11 cellular contexts compared by ENCODE assay signal in the genomic region with DNA sequence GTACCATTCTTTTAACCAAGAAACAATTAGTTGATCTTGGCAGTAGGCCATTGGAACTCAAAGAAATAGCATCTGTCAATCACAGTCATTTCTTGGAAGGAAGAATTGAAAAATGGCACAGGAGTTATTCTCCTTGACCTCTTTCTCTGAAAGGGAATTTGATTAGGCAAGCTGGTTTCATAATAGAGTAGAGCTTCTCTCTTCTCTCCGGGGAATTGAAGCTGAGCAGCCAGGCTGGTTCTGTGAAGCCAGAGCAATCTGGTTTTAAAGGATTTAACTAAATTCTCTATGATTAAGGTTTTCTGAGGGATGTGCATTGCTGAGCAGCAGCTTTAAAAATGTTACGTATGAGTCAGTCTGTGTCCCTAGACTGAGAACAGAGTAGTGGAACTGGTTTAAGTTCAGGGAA.
DNase-seq lines count a peak whose midpoint lies in the region; ATAC-seq, FAIRE-seq and TF ChIP-seq lines count a peak whose summit lies in the region.
"Had no signal": no experiment of that assay in that cellular context is flagged by ENCODE, and none has a peak within 500 bp of the region (broad histone marks: within the 10 kb centered on the region; RNA-seq: fewer than 3 reads in every experiment).

No MANE protein-coding gene starts in this region.

- DNase-seq in Right ventricle myocardium inferior (ENCODE audit: missing footprints) = no peak
- DNase-seq in right atrium auricular region (ENCODE audit: low spot score) = no peak
- DNase-seq in astrocyte (ENCODE audit: low read depth) = peak; percentile 33
- peak; percentile 52 for DNase-seq in hepatocyte (ENCODE audit: low spot score)
- peak; percentile 42 to 55 for DNase-seq in thyroid gland
- no peak for DNase-seq in testis
- DNase-seq in SW 1271 (lab: John Stamatoyannopoulos, UW) = no peak
- DNase-seq in WTC11 (ENCODE audit: low spot score) = no peak
- DNase-seq: activated naive CD4-positive, alpha-beta T cell treated with anti-CD3 and anti-CD28 coated beads, Interleukin-2, amount 50 U/mL, for 16 hours; AML-193; NCI-H345 had no signal

- H3K36me3 Mint-ChIP-seq in astrocyte (ENCODE audit: low read depth, unreplicated experiment) (no peaks in the 10 kb centered on the region), WTC11 (peaks cover under 1% of the 10 kb centered on the region; the same call in 1 of the 2 replicates)

- H3K4me1 ChIP-seq in right atrium auricular region (no peaks in the 10 kb centered on the region), astrocyte (ENCODE audit: insufficient read depth, low read length) (no peaks in the 10 kb centered on the region), hepatocyte (ENCODE audit: insufficient read depth) (no peaks in the 10 kb centered on the region), thyroid gland (peaks cover 0 to 15% of the 10 kb centered on the region in 2 donors), testis (peaks cover 4% of the 10 kb centered on the region)

- H3K4me3 ChIP-seq in right atrium auricular region = no peak overlapping the region
- no peak overlapping the region for H3K4me3 ChIP-seq in astrocyte (ENCODE audit: insufficient read depth, low read depth, low read length)
- no peak overlapping the region for H3K4me3 ChIP-seq in hepatocyte
- no peak overlapping the region for H3K4me3 ChIP-seq in thyroid gland (replicated peaks in 1 of 3)
- no peak overlapping the region for H3K4me3 ChIP-seq in testis

- no peak for FAIRE-seq in astrocyte (lab: Jason Lieb, UNC)

- H3K9me2 ChIP-seq in hepatocyte (replicated peaks; ENCODE audit: insufficient read depth) = no peaks in the 10 kb centered on the region

- CTCF ChIA-PET in WTC11 (lab: Charles Lee) = interaction anchor here (4.5 kb wide), 1 partner anchor 77 kb away, joined by 42 read pairs; no protein-coding TSS in a partner anchor

- H3K27ac Mint-ChIP-seq in astrocyte (ENCODE audit: unreplicated experiment) (no peak overlapping the region), WTC11 (no peak overlapping the region)

- H3K36me3 ChIP-seq in right atrium auricular region (no peaks in the 10 kb centered on the region), astrocyte (ENCODE audit: insufficient read depth, low read length) (no peaks in the 10 kb centered on the region), hepatocyte (replicated peaks; ENCODE audit: insufficient read depth, low read depth) (no peaks in the 10 kb centered on the region), thyroid gland (no peaks in the 10 kb centered on the region), testis (ENCODE audit: low read depth, missing control alignments) (no peaks in the 10 kb centered on the region)

- no peak overlapping the region for H3K4me3 Mint-ChIP-seq in astrocyte (ENCODE audit: unreplicated experiment)
- H3K4me3 Mint-ChIP-seq in WTC11 = no peak overlapping the region

- H3K4me2 ChIP-seq in astrocyte (ENCODE audit: low read length) (no peak overlapping the region), hepatocyte (no peak overlapping the region)

- H3K4me1 Mint-ChIP-seq in astrocyte (ENCODE audit: low read depth, unreplicated experiment) (peaks cover 9% of the 10 kb centered on the region), WTC11 (no peaks in the 10 kb centered on the region)

- H3K9me3 ChIP-seq in right atrium auricular region (no peaks in the 10 kb centered on the region), astrocyte (ENCODE audit: insufficient read depth, low read depth, low read length) (no peaks in the 10 kb centered on the region), hepatocyte (ENCODE audit: low read depth) (no peaks in the 10 kb centered on the region), thyroid gland (no peaks in the 10 kb centered on the region), testis (no peaks in the 10 kb centered on the region)

- intact Hi-C loops in Right ventricle myocardium inferior (cut with DNase I) (no loop called here), thyroid gland (cut with DNase I) (no loop called here), testis (cut with DNase I; ENCODE audit: low total_unique reads) (loop anchor here (10.0 kb wide), 1 partner anchor 70 kb away; the partner anchor contains the start of gene AHCYL2)

- H4K20me1 ChIP-seq in astrocyte (ENCODE audit: insufficient read depth, low read length) (no peaks in the 10 kb centered on the region), hepatocyte (ENCODE audit: insufficient read depth, poor library complexity, severe bottlenecking) (no peaks in the 10 kb centered on the region)

- ATAC-seq in Right ventricle myocardium inferior (peak; percentile 76), WTC11 (no peak)

- H3K27me3 Mint-ChIP-seq in astrocyte (ENCODE audit: low read depth, unreplicated experiment) = no peaks in the 10 kb centered on the region
- H3K27me3 Mint-ChIP-seq in WTC11 (ENCODE audit: low read depth) = no peaks in the 10 kb centered on the region

- TF ChIP-seq CTCF in right atrium auricular region (IDR thresholded peaks at IDR 0.05) (no peak), astrocyte (IDR thresholded peaks at IDR 0.05; ENCODE audit: insufficient read depth, low read depth, low read length) (no peak), hepatocyte (IDR thresholded peaks at IDR 0.05; ENCODE audit: poor library complexity) (no peak), thyroid gland (IDR thresholded peaks at IDR 0.05) (no peak), testis (IDR thresholded peaks at IDR 0.05) (no peak), WTC11 (IDR thresholded peaks at IDR 0.05) (no peak)

- H3K79me2 ChIP-seq in astrocyte (ENCODE audit: insufficient read depth, low read length) (no peaks in the 10 kb centered on the region), hepatocyte (no peaks in the 10 kb centered on the region)

- H3K9me3 Mint-ChIP-seq in astrocyte (ENCODE audit: unreplicated experiment) = no peaks in the 10 kb centered on the region
- no peaks in the 10 kb centered on the region for H3K9me3 Mint-ChIP-seq in WTC11

- TF ChIP-seq POLR2A in thyroid gland (IDR thresholded peaks at IDR 0.05) = no peak
- TF ChIP-seq POLR2A in testis (IDR thresholded peaks at IDR 0.05) = no peak

- H3K27me3 ChIP-seq in right atrium auricular region = no peaks in the 10 kb centered on the region
- no peaks in the 10 kb centered on the region for H3K27me3 ChIP-seq in astrocyte (ENCODE audit: insufficient read depth, low read length)
- no peaks in the 10 kb centered on the region for H3K27me3 ChIP-seq in hepatocyte
- H3K27me3 ChIP-seq in thyroid gland = no peaks in the 10 kb centered on the region
- H3K27me3 ChIP-seq in testis = no peaks in the 10 kb centered on the region

- H3K27ac ChIP-seq in right atrium auricular region (no peak overlapping the region), astrocyte (ENCODE audit: low read depth, low read length) (no peak overlapping the region), hepatocyte (no peak overlapping the region), thyroid gland (peak overlapping the region; percentile 24 to 43 (median 40)), testis (no peak overlapping the region)

- POLR2A ChIA-PET in WTC11 (lab: Charles Lee) = no interaction called here

- no peak overlapping the region for H3K9ac ChIP-seq in astrocyte (ENCODE audit: low read length)

- 71% methylated on average over 2 of the region's 2 CpGs for WGBS in hepatocyte (ENCODE audit: low lambda C conversion rate, missing lambda C conversion rate)
- 21 to 22% methylated on average over 2 of the region's 2 CpGs for WGBS in thyroid gland, 2 donors
- WGBS in testis, 2 donors = 38 to 46% methylated on average over 2 of the region's 2 CpGs

- H2AFZ ChIP-seq in astrocyte (ENCODE audit: low read depth, low read length) (no peak overlapping the region), hepatocyte (no peak overlapping the region)

TF ChIP-seq in WTC11, 78 proteins besides CTCF, POLR2A, EP300 and RAD21:
- TF ChIP-seq ATF1 (CRISPR knock-in tag; IDR thresholded peaks at IDR 0.05) = no peak
- TF ChIP-seq SMAD4 (CRISPR knock-in tag; IDR thresholded peaks at IDR 0.05) = no peak
- no peak for TF ChIP-seq MXD4 (CRISPR knock-in tag; IDR thresholded peaks at IDR 0.05; ENCODE audit: borderline replicate concordance)
- TF ChIP-seq RELA (CRISPR knock-in tag; IDR thresholded peaks at IDR 0.05; ENCODE audit: borderline replicate concordance) = no peak
- no peak for TF ChIP-seq TP53 (CRISPR knock-in tag; IDR thresholded peaks at IDR 0.05)
- TF ChIP-seq ATF6 (CRISPR knock-in tag; IDR thresholded peaks at IDR 0.05) = no peak
- TF ChIP-seq USF2 (CRISPR knock-in tag; IDR thresholded peaks at IDR 0.05) = no peak
- TF ChIP-seq ZNF423 (CRISPR knock-in tag; IDR thresholded peaks at IDR 0.05) = no peak
- TF ChIP-seq HMGA2 (CRISPR knock-in tag; IDR thresholded peaks at IDR 0.05) = no peak
- TF ChIP-seq GTF2I (CRISPR knock-in tag; conservative IDR thresholded peaks at IDR 0.05) = no peak
- no peak for TF ChIP-seq ZNF263 (CRISPR knock-in tag; IDR thresholded peaks at IDR 0.05; ENCODE audit: low read depth)
- TF ChIP-seq ZNF416 (CRISPR knock-in tag; IDR thresholded peaks at IDR 0.05) = no peak
- TF ChIP-seq ELF4 (CRISPR knock-in tag; IDR thresholded peaks at IDR 0.05; ENCODE audit: low read depth) = no peak

Comparison
In these comparisons a context has a peak if more than half of its experiments do, and no peak if none do; other contexts are left out.
1. DNase-seq: peak in astrocyte (single experiment), hepatocyte (single experiment) and thyroid gland (2 of 2); none in Right ventricle myocardium inferior (single experiment), right atrium auricular region (single experiment), testis (single experiment), SW 1271 (0 of 2) and WTC11 (single experiment).
2. H3K27ac ChIP-seq: peak in thyroid gland (3 of 3); none in right atrium auricular region (0 of 2), astrocyte (single experiment), hepatocyte (single experiment) and testis (0 of 2).